Comparison of ENCODE assay signal across 12 cellular contexts in genomic region chr3:159796744-159797143, GRCh38. TPM values are rescaled to one million over a fixed set of nuclear protein-coding genes. Genes with fewer than 3 reads are reported as not detected.
DNase-seq lines count a peak whose midpoint lies in the region; ATAC-seq and TF ChIP-seq lines count a peak whose summit lies in the region.
"Had no signal": no experiment of that assay in that cellular context is flagged by ENCODE, and none has a peak within 500 bp of the region (broad histone marks: within the 10 kb centered on the region; RNA-seq: fewer than 3 reads in every experiment).

No MANE protein-coding gene starts in this region.

- intact Hi-C loops in colonic mucosa (cut with DNase I): no loop called here

- TF ChIP-seq CTCF in choroid plexus epithelial cell (conservative IDR thresholded peaks at IDR 0.05; ENCODE audit: low read depth, low read length): no peak
- TF ChIP-seq CTCF in colonic mucosa (IDR thresholded peaks at IDR 0.05): no peak

- no peak overlapping the region for H3K27ac ChIP-seq in colonic mucosa

- H3K9me3 ChIP-seq in colonic mucosa: no peaks in the 10 kb centered on the region
- H3K9me3 ChIP-seq: Peyer's patch had no signal

- ATAC-seq in HG03139 (IDR thresholded peaks at IDR 0.05; ENCODE audit: unreplicated experiment): no peak

- H3K36me3 ChIP-seq in colonic mucosa: no peaks in the 10 kb centered on the region
- H3K36me3 ChIP-seq: Peyer's patch had no signal

- no peak overlapping the region for H3K4me3 ChIP-seq in choroid plexus epithelial cell (ENCODE audit: low read depth, low read length)
- H3K4me3 ChIP-seq in colonic mucosa: no peak overlapping the region
- H3K4me3 ChIP-seq: Peyer's patch had no signal

- H3K9ac ChIP-seq in colonic mucosa (ENCODE audit: low read depth in 2 of 2, low read length in 2 of 2): no peak overlapping the region

- no peaks in the 10 kb centered on the region for H3K4me1 ChIP-seq in colonic mucosa
- H3K4me1 ChIP-seq: Peyer's patch had no signal

- no peaks in the 10 kb centered on the region for H3K27me3 ChIP-seq in colonic mucosa
- H3K27me3 ChIP-seq: Peyer's patch had no signal

- peak; percentile 26 for DNase-seq in DMS53 (lab: John Stamatoyannopoulos, UW)
- DNase-seq in DMS53 treated with DMSO at 0.1 percent for 48 hours (lab: John Stamatoyannopoulos, UW; ENCODE audit: unreplicated experiment): no peak
- peak; percentile 68 for DNase-seq in choroid plexus epithelial cell (ENCODE audit: low read depth)
- DNase-seq in kidney glomerular epithelial cell (lab: John Stamatoyannopoulos, UW): peak; percentile 79
- DNase-seq in superior temporal gyrus (ENCODE audit: extremely low spot score): peak; percentile 75
- DNase-seq in colonic mucosa: no peak
- no peak for DNase-seq in NCI-H1048 (lab: John Stamatoyannopoulos, UW)
- DNase-seq: 8988T; activated CD4-positive, alpha-beta T cell treated with anti-CD3 and anti-CD28 coated beads, Interleukin-2, amount 50 U/mL, for 48 hours; immature natural killer cell; Peyer's patch had no signal

RNA-seq across cellular contexts. Expression of gene SCHIP1, which starts 42.9 kb away (rescaled TPM):
- total RNA-seq in colonic mucosa: 1 to 10 TPM in 1 of 2 donors, under 1 TPM in 1; 0.35 to 2.5 TPM

Comparison
In these comparisons a context has a peak if more than half of its experiments do, and no peak if none do; other contexts are left out.
1. DNase-seq: peak in DMS53 (single experiment), choroid plexus epithelial cell (single experiment), kidney glomerular epithelial cell (single experiment) and superior temporal gyrus (single experiment); none in DMS53 treated with DMSO at 0.1 percent for 48 hours (single experiment), colonic mucosa (single experiment) and NCI-H1048 (single experiment).